ENCODE assay signal across 1 cellular context in the genomic region with DNA sequence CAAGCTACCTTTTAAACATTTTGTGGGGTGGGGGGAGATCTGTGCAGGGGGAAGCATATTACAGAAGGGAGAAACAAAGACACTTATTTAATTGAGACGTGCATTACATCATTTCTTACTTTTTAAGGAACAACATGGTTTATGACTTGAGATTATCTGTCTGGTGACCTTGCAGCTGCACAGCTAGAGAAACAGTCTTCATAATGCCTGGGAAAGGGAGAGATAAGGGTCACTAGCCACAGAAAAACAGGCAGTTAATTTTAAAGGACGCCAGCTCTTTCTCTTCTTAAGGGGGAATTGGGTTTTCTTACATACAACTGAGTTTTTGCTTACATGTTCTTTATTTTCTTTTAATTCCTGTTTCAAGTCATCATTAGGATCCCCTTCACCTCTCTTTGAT.
A peak's percentile ranks its signal among the peaks of the same experiment; 100 is the strongest.
TF ChIP-seq lines count a peak whose summit lies in the region.

No MANE protein-coding gene starts in this region.

TF ChIP-seq in K562, 482 proteins besides CTCF, POLR2A, EP300 and RAD21 (continued from another document and continues in another):
- TF ChIP-seq ZNF589 (CRISPR knock-in tag; IDR thresholded peaks at IDR 0.05; ENCODE audit: low read depth) (0 out of 2 replicates have a peak, but pooled peaks have one; percentile 26), HMGN3 (IDR thresholded peaks at IDR 0.05; ENCODE audit: borderline replicate concordance, extremely low read depth, insufficient read length, low read depth, low read length) (peak; percentile 54), ZNF3 (CRISPR knock-in tag; IDR thresholded peaks at IDR 0.05) (no peak), CXXC5 (CRISPR knock-in tag; IDR thresholded peaks at IDR 0.05) (peak; percentile 49), ZNF197 (CRISPR knock-in tag; IDR thresholded peaks at IDR 0.05; ENCODE audit: low read depth) (no peak), NFIX (CRISPR knock-in tag; IDR thresholded peaks at IDR 0.05; ENCODE audit: low read depth) (no peak), LARP7 (IDR thresholded peaks at IDR 0.05) (no peak), ZKSCAN1 (IDR thresholded peaks at IDR 0.05; ENCODE audit: low read depth, low read length) (no peak), ZFP1 (CRISPR knock-in tag; IDR thresholded peaks at IDR 0.05) (no peak), POLR2G (IDR thresholded peaks at IDR 0.05; ENCODE audit: low read depth, low read length) (no peak), DLX4 (CRISPR knock-in tag; IDR thresholded peaks at IDR 0.05) (no peak), TOE1 (IDR thresholded peaks at IDR 0.05; ENCODE audit: borderline replicate concordance) (peak; percentile 41; the same call in 1 of the 2 replicates), TOE1 (CRISPR knock-in tag; IDR thresholded peaks at IDR 0.05; ENCODE audit: borderline replicate concordance, low read depth) (no peak), SMAD4 (CRISPR knock-in tag; conservative IDR thresholded peaks at IDR 0.05) (peak; percentile 96), MED1 (CRISPR knock-in tag; IDR thresholded peaks at IDR 0.05; ENCODE audit: borderline replicate concordance) (no peak), ZNF561 (CRISPR knock-in tag; conservative IDR thresholded peaks at IDR 0.05) (no peak), GATAD2B (IDR thresholded peaks at IDR 0.05; ENCODE audit: borderline replicate concordance) (no peak), ETV1 (tag; conservative IDR thresholded peaks at IDR 0.05; ENCODE audit: low read depth) (no peak), MEF2D (tag; conservative IDR thresholded peaks at IDR 0.05; ENCODE audit: low read depth) (peak; percentile 39; the same call in 1 of the 2 replicates), KLF16 (IDR thresholded peaks at IDR 0.05) (peak; percentile 89), HOXB6 (CRISPR knock-in tag; IDR thresholded peaks at IDR 0.05; ENCODE audit: borderline replicate concordance) (no peak), ZNF449 (CRISPR knock-in tag; IDR thresholded peaks at IDR 0.05) (no peak), NR2C2 (CRISPR knock-in tag; IDR thresholded peaks at IDR 0.05) (no peak), NR2C2 (tag; IDR thresholded peaks at IDR 0.05) (peak; percentile 51; the same call in 1 of the 2 replicates), DACH1 (IDR thresholded peaks at IDR 0.05; ENCODE audit: partially characterized antibody) (peak; percentile 35), LEF1 (IDR thresholded peaks at IDR 0.05) (peak; percentile 82), ZNF717 (CRISPR knock-in tag; IDR thresholded peaks at IDR 0.05) (no peak), CREB3L1 (IDR thresholded peaks at IDR 0.05; ENCODE audit: borderline replicate concordance, low read depth) (no peak), ESRRB (CRISPR knock-in tag; IDR thresholded peaks at IDR 0.05; ENCODE audit: borderline replicate concordance) (no peak), ZNF507 (tag; conservative IDR thresholded peaks at IDR 0.05) (no peak), KHSRP (IDR thresholded peaks at IDR 0.05) (no peak), MAFG (tag; conservative IDR thresholded peaks at IDR 0.05) (no peak), GTF2E2 (tag; IDR thresholded peaks at IDR 0.05) (no peak), GTF2F1 (IDR thresholded peaks at IDR 0.05; ENCODE audit: low read depth, low read length) (no peak), SNRNP70 (optimal IDR thresholded peaks at IDR 0.05; ENCODE audit: low read depth, low read length) (no peak), CEBPG (CRISPR knock-in tag; IDR thresholded peaks at IDR 0.05) (peak; percentile 63; the same call in 1 of the 2 replicates), CEBPG (tag; conservative IDR thresholded peaks at IDR 0.05 in 1 of 2, IDR thresholded peaks at IDR 0.05 in 1 of 2) (peak; percentile 51 to 70), NR3C1 (CRISPR knock-in tag; IDR thresholded peaks at IDR 0.05) (no peak), MYNN (IDR thresholded peaks at IDR 0.05) (0 out of 2 replicates have a peak, but pooled peaks have one; percentile 36), MYNN (CRISPR knock-in tag; IDR thresholded peaks at IDR 0.05) (no peak)
- TF ChIP-seq, protein P1, sequence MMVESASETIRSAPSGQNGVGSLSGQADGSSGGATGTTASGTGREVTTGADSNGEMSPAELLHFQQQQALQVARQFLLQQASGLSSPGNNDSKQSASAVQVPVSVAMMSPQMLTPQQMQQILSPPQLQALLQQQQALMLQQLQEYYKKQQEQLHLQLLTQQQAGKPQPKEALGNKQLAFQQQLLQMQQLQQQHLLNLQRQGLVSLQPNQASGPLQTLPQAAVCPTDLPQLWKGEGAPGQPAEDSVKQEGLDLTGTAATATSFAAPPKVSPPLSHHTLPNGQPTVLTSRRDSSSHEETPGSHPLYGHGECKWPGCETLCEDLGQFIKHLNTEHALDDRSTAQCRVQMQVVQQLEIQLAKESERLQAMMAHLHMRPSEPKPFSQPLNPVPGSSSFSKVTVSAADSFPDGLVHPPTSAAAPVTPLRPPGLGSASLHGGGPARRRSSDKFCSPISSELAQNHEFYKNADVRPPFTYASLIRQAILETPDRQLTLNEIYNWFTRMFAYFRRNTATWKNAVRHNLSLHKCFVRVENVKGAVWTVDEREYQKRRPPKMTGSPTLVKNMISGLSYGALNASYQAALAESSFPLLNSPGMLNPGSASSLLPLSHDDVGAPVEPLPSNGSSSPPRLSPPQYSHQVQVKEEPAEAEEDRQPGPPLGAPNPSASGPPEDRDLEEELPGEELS (CRISPR knock-in tag; IDR thresholded peaks at IDR 0.05; ENCODE audit: borderline replicate concordance) = no peak
- TF ChIP-seq, protein P2, sequence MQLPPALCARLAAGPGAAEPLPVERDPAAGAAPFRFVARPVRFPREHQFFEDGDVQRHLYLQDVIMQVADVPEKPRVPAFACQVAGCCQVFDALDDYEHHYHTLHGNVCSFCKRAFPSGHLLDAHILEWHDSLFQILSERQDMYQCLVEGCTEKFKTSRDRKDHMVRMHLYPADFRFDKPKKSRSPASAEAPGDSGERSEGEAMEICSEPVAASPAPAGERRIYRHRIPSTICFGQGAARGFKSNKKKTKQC (CRISPR knock-in tag; IDR thresholded peaks at IDR 0.05) = no peak
- TF ChIP-seq, protein P3, sequence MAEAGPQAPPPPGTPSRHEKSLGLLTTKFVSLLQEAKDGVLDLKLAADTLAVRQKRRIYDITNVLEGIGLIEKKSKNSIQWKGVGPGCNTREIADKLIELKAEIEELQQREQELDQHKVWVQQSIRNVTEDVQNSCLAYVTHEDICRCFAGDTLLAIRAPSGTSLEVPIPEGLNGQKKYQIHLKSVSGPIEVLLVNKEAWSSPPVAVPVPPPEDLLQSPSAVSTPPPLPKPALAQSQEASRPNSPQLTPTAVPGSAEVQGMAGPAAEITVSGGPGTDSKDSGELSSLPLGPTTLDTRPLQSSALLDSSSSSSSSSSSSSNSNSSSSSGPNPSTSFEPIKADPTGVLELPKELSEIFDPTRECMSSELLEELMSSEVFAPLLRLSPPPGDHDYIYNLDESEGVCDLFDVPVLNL (CRISPR knock-in tag; IDR thresholded peaks at IDR 0.05; ENCODE audit: low read depth) = no peak
- TF ChIP-seq, protein P4, sequence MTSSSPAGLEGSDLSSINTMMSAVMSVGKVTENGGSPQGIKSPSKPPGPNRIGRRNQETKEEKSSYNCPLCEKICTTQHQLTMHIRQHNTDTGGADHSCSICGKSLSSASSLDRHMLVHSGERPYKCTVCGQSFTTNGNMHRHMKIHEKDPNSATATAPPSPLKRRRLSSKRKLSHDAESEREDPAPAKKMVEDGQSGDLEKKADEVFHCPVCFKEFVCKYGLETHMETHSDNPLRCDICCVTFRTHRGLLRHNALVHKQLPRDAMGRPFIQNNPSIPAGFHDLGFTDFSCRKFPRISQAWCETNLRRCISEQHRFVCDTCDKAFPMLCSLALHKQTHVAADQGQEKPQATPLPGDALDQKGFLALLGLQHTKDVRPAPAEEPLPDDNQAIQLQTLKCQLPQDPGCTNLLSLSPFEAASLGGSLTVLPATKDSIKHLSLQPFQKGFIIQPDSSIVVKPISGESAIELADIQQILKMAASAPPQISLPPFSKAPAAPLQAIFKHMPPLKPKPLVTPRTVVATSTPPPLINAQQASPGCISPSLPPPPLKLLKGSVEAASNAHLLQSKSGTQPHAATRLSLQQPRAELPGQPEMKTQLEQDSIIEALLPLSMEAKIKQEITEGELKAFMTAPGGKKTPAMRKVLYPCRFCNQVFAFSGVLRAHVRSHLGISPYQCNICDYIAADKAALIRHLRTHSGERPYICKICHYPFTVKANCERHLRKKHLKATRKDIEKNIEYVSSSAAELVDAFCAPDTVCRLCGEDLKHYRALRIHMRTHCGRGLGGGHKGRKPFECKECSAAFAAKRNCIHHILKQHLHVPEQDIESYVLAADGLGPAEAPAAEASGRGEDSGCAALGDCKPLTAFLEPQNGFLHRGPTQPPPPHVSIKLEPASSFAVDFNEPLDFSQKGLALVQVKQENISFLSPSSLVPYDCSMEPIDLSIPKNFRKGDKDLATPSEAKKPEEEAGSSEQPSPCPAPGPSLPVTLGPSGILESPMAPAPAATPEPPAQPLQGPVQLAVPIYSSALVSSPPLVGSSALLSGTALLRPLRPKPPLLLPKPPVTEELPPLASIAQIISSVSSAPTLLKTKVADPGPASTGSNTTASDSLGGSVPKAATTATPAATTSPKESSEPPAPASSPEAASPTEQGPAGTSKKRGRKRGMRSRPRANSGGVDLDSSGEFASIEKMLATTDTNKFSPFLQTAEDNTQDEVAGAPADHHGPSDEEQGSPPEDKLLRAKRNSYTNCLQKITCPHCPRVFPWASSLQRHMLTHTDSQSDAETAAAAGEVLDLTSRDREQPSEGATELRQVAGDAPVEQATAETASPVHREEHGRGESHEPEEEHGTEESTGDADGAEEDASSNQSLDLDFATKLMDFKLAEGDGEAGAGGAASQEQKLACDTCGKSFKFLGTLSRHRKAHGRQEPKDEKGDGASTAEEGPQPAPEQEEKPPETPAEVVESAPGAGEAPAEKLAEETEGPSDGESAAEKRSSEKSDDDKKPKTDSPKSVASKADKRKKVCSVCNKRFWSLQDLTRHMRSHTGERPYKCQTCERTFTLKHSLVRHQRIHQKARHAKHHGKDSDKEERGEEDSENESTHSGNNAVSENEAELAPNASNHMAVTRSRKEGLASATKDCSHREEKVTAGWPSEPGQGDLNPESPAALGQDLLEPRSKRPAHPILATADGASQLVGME (CRISPR knock-in tag; IDR thresholded peaks at IDR 0.05) = no peak
- TF ChIP-seq, protein P5, sequence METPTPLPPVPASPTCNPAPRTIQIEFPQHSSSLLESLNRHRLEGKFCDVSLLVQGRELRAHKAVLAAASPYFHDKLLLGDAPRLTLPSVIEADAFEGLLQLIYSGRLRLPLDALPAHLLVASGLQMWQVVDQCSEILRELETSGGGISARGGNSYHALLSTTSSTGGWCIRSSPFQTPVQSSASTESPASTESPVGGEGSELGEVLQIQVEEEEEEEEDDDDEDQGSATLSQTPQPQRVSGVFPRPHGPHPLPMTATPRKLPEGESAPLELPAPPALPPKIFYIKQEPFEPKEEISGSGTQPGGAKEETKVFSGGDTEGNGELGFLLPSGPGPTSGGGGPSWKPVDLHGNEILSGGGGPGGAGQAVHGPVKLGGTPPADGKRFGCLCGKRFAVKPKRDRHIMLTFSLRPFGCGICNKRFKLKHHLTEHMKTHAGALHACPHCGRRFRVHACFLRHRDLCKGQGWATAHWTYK (CRISPR knock-in tag; IDR thresholded peaks at IDR 0.05) = no peak
- TF ChIP-seq, protein P6, sequence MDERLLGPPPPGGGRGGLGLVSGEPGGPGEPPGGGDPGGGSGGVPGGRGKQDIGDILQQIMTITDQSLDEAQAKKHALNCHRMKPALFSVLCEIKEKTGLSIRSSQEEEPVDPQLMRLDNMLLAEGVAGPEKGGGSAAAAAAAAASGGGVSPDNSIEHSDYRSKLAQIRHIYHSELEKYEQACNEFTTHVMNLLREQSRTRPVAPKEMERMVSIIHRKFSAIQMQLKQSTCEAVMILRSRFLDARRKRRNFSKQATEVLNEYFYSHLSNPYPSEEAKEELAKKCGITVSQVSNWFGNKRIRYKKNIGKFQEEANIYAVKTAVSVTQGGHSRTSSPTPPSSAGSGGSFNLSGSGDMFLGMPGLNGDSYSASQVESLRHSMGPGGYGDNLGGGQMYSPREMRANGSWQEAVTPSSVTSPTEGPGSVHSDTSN (CRISPR knock-in tag; IDR thresholded peaks at IDR 0.05; ENCODE audit: low read depth) = no peak
- TF ChIP-seq, protein P6 (tag; conservative IDR thresholded peaks at IDR 0.05; ENCODE audit: low read depth) = peak; percentile 81
